In genomic region chr14:65159281-65160062, GRCh38 we compare ENCODE assay signal across 10 cellular contexts. TPM values are rescaled to one million over a fixed set of nuclear protein-coding genes. Genes with fewer than 3 reads are reported as not detected.
DNase-seq lines count a peak whose midpoint lies in the region; ATAC-seq and TF ChIP-seq lines count a peak whose summit lies in the region.
"Had no signal": no experiment of that assay in that cellular context is flagged by ENCODE, and none has a peak within 500 bp of the region (broad histone marks: within the 10 kb centered on the region; RNA-seq: fewer than 3 reads in every experiment).

No MANE protein-coding gene starts in this region.

- H3K36me3 Mint-ChIP-seq in mesothelial cell of epicardium = no peaks in the 10 kb centered on the region

- peak overlapping the region; percentile 73 for H3K27ac Mint-ChIP-seq in mesothelial cell of epicardium

- intact Hi-C loops in Right ventricle myocardium superior (cut with DNase I) = loop anchor here (5.0 to 10.0 kb wide), 3 partner anchors 215 to 795 kb away; no protein-coding TSS in a partner anchor

- H3K4me3 Mint-ChIP-seq in mesothelial cell of epicardium = no peak overlapping the region

- ATAC-seq in GM18870 (IDR thresholded peaks at IDR 0.05; ENCODE audit: unreplicated experiment) (peak; percentile 79), GM21529 (IDR thresholded peaks at IDR 0.05; ENCODE audit: unreplicated experiment) (peak; percentile 72), HG03280 (IDR thresholded peaks at IDR 0.05; ENCODE audit: unreplicated experiment) (peak; percentile 61), Right ventricle myocardium superior (ENCODE audit: poor library complexity) (no peak)
- ATAC-seq: left lung had no signal

- H3K27me3 Mint-ChIP-seq in mesothelial cell of epicardium (ENCODE audit: low read depth) = no peaks in the 10 kb centered on the region

- no peaks in the 10 kb centered on the region for H3K9me3 Mint-ChIP-seq in mesothelial cell of epicardium

- no peak for TF ChIP-seq CTCF in mesothelial cell of epicardium (IDR thresholded peaks at IDR 0.05; ENCODE audit: unreplicated experiment)

- peaks cover 18% of the 10 kb centered on the region for H3K4me1 Mint-ChIP-seq in mesothelial cell of epicardium

- in situ Hi-C loops in G401 (cut with HindIII; ENCODE audit: low sequenced_read_pairs) = no loop called here

- DNase-seq in mesothelial cell of epicardium (ENCODE audit: low spot score in 2 of 2, unreplicated experiment in 2 of 2) (no peak), Right ventricle myocardium superior (no peak), G401 (ENCODE audit: low spot score) (no peak), NCI-H146 (lab: John Stamatoyannopoulos, UW) (no peak), DMS79 treated with DMSO at 0.1 percent for 48 hours (lab: John Stamatoyannopoulos, UW) (no peak)
- DNase-seq: GF-D8, left lung had no signal

RNA-seq across cellular contexts. Expression of gene MAX, which starts 57.2 kb away (rescaled TPM):
- total RNA-seq in mesothelial cell of epicardium (73.1 to 87.9 TPM (median 83.2 TPM) in 3 replicates), Right ventricle myocardium superior (85.2 TPM)
- 23.6 and 29.5 TPM in 2 replicates for total RNA-seq in G401 (2014; rRNA removed; shearing (Covaris generic))
